ENCODE assay signal across 16 cellular contexts in genomic region chr12:68743416-68743815, GRCh38. TPM values are rescaled to one million over a fixed set of nuclear protein-coding genes. Genes with fewer than 3 reads are reported as not detected.
DNase-seq lines count a peak whose midpoint lies in the region; FAIRE-seq and TF ChIP-seq lines count a peak whose summit lies in the region.
"Had no signal": no experiment of that assay in that cellular context is flagged by ENCODE, and none has a peak within 500 bp of the region (broad histone marks: within the 10 kb centered on the region; RNA-seq: fewer than 3 reads in every experiment).

No MANE protein-coding gene starts in this region.

- no peak for DNase-seq in activated naive CD4-positive, alpha-beta T cell treated with anti-CD3 and anti-CD28 coated beads, Interleukin-2, amount 10 ng/mL, durations not matched to agents 7 days and 5 days
- no peak for DNase-seq in activated naive CD4-positive, alpha-beta T cell (lab: John Stamatoyannopoulos, UW)
- peak; percentile 72 to 73 for DNase-seq in Kasumi-1 (lab: John Stamatoyannopoulos, UW)
- DNase-seq in chondrocyte (ENCODE audit: low spot score) = no peak
- no peak for DNase-seq in GM13977 (ENCODE audit: low spot score)
- DNase-seq in NCI-H226 = no peak
- no peak for DNase-seq in NCI-H345 treated with DMSO at 0.1 percent for 48 hours (lab: John Stamatoyannopoulos, UW; ENCODE audit: unreplicated experiment)
- no peak for DNase-seq in GM19239 (ENCODE audit: insufficient read length, low spot score)
- DNase-seq: activated CD4-positive, CD25-positive, alpha-beta regulatory T cell treated with anti-CD3 and anti-CD28 coated beads, Interleukin-2, amount 50 U/mL, for 72 hours; activated T-cell treated with anti-CD3 and anti-CD28 coated beads for 4 hours; left ventricle myocardium superior; MM.1S; NCI-H2081 treated with DMSO at 0.1 percent for 48 hours; stimulated activated naive CD8-positive, alpha-beta T cell treated with anti-CD3 and anti-CD28 coated beads, Interleukin-15, amount 100 ng/mL, for 72 hours; SW 1271 had no signal

- CTCF ChIA-PET in activated naive CD4-positive, alpha-beta T cell treated with anti-CD3 and anti-CD28 coated beads, Interleukin-2, amount 10 ng/mL, durations not matched to agents 7 days and 5 days (lab: Charles Lee) = no interaction called here

- peak overlapping the region; percentile 20 for H3K27ac Mint-ChIP-seq in activated naive CD4-positive, alpha-beta T cell treated with anti-CD3 and anti-CD28 coated beads, Interleukin-2, amount 10 ng/mL, durations not matched to agents 7 days and 5 days
- H3K27ac Mint-ChIP-seq in chondrocyte (ENCODE audit: unreplicated experiment) = peak overlapping the region; percentile 15
- H3K27ac Mint-ChIP-seq: stimulated activated naive CD8-positive, alpha-beta T cell treated with anti-CD3 and anti-CD28 coated beads, Interleukin-15, amount 100 ng/mL, for 72 hours had no signal

- in situ Hi-C loops in GM13977 (cut with MboI; ENCODE audit: low pct_unique_long_range_greater_than_20kb, low sequenced_read_pairs, unreplicated experiment) = no loop called here

- no peak for FAIRE-seq in GM19239 (lab: Jason Lieb, UNC)

- peaks cover 17% of the 10 kb centered on the region for H3K36me3 Mint-ChIP-seq in activated naive CD4-positive, alpha-beta T cell treated with anti-CD3 and anti-CD28 coated beads, Interleukin-2, amount 10 ng/mL, durations not matched to agents 7 days and 5 days
- peaks cover 4% of the 10 kb centered on the region for H3K36me3 Mint-ChIP-seq in chondrocyte (ENCODE audit: low read depth)

- TF ChIP-seq CTCF in chondrocyte (IDR thresholded peaks at IDR 0.05) (no peak), GM13977 (IDR thresholded peaks at IDR 0.05; ENCODE audit: extremely low read depth, insufficient read depth, missing control alignments) (no peak)

- H3K27me3 Mint-ChIP-seq in activated naive CD4-positive, alpha-beta T cell treated with anti-CD3 and anti-CD28 coated beads, Interleukin-2, amount 10 ng/mL, durations not matched to agents 7 days and 5 days = no peaks in the 10 kb centered on the region
- no peaks in the 10 kb centered on the region for H3K27me3 Mint-ChIP-seq in chondrocyte (ENCODE audit: low read depth)
- H3K27me3 Mint-ChIP-seq: central memory CD8-positive, alpha-beta T cell; stimulated activated naive CD8-positive, alpha-beta T cell treated with anti-CD3 and anti-CD28 coated beads, Interleukin-15, amount 100 ng/mL, for 72 hours had no signal

- no peak overlapping the region for H3K4me3 Mint-ChIP-seq in activated naive CD4-positive, alpha-beta T cell treated with anti-CD3 and anti-CD28 coated beads, Interleukin-2, amount 10 ng/mL, durations not matched to agents 7 days and 5 days
- H3K4me3 Mint-ChIP-seq in chondrocyte (ENCODE audit: unreplicated experiment) = no peak overlapping the region
- H3K4me3 Mint-ChIP-seq: central memory CD8-positive, alpha-beta T cell; stimulated activated naive CD8-positive, alpha-beta T cell treated with anti-CD3 and anti-CD28 coated beads, Interleukin-15, amount 100 ng/mL, for 72 hours had no signal

- H3K4me1 Mint-ChIP-seq in activated naive CD4-positive, alpha-beta T cell treated with anti-CD3 and anti-CD28 coated beads, Interleukin-2, amount 10 ng/mL, durations not matched to agents 7 days and 5 days = peaks cover 39% of the 10 kb centered on the region
- H3K4me1 Mint-ChIP-seq in chondrocyte (ENCODE audit: low read depth) = peaks cover 22% of the 10 kb centered on the region

- H3K9me3 Mint-ChIP-seq in activated naive CD4-positive, alpha-beta T cell treated with anti-CD3 and anti-CD28 coated beads, Interleukin-2, amount 10 ng/mL, durations not matched to agents 7 days and 5 days = no peaks in the 10 kb centered on the region
- no peaks in the 10 kb centered on the region for H3K9me3 Mint-ChIP-seq in chondrocyte (ENCODE audit: low read depth)
- H3K9me3 Mint-ChIP-seq: central memory CD8-positive, alpha-beta T cell; stimulated activated naive CD8-positive, alpha-beta T cell treated with anti-CD3 and anti-CD28 coated beads, Interleukin-15, amount 100 ng/mL, for 72 hours had no signal

RNA-seq across cellular contexts. Expression of gene SLC35E3, which starts 2.6 kb away (rescaled TPM):
- total RNA-seq in chondrocyte = 10.7 to 13.6 TPM (median 11.6 TPM) in 3 replicates

RNA-seq across cellular contexts. Expression of gene NUP107, which starts 56.6 kb away (rescaled TPM):
- total RNA-seq in chondrocyte = 21.0 to 39.8 TPM (median 23.9 TPM) in 3 replicates

Comparison
In these comparisons a context has a peak if more than half of its experiments do, and no peak if none do; other contexts are left out.
1. DNase-seq: peak in Kasumi-1 (2 of 2); none in activated naive CD4-positive, alpha-beta T cell treated with anti-CD3 and anti-CD28 coated beads, Interleukin-2, amount 10 ng/mL, durations not matched to agents 7 days and 5 days (single experiment), activated naive CD4-positive, alpha-beta T cell (0 of 4), chondrocyte (single experiment), GM13977 (single experiment), NCI-H226 (single experiment), NCI-H345 treated with DMSO at 0.1 percent for 48 hours (single experiment) and GM19239 (single experiment).